In the genomic region with DNA sequence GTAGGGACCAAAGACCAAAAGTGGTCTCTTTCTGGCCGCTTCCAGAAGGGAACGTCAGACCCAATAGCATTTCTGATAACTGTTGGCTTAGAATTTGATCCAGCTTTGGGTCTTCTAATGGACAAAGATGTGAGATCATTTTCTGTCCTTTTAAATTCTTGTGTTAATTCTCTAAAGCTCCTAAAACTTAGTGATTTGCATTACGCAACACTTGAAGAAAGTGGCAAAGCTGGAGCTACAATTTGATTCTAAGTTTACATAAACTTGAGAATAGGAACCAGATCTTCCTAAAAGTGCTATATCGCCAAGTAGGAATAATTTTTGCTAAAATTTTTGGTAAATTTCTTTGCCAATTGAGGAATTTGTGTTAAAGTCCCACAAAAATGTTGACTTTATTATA, we compare ENCODE assay signal across 8 cellular contexts.
"Had no signal": no experiment of that assay in that cellular context is flagged by ENCODE, and none has a peak within 500 bp of the region (broad histone marks: within the 10 kb centered on the region; RNA-seq: fewer than 3 reads in every experiment).

No MANE protein-coding gene starts in this region.

- H3K36me3 Mint-ChIP-seq: IgD-negative memory B cell had no signal

- FAIRE-seq: H54 had no signal

- H3K27ac Mint-ChIP-seq: H9, HFFc6, IgD-negative memory B cell had no signal

- DNase-seq: GOT3 had no signal

- H3K9ac ChIP-seq: GM23248, KMS-11 had no signal

- H3K9me3 Mint-ChIP-seq: H9, HFFc6 had no signal

- H3K4me3 ChIP-seq: GM23248 had no signal

- H3K4me2 ChIP-seq: KMS-11 had no signal

- H2AFZ ChIP-seq: GM23248 had no signal

- H3K4me1 Mint-ChIP-seq: IgD-negative memory B cell had no signal

- H3K27ac ChIP-seq: GM23248, HL-60, KMS-11 had no signal

- H3K27me3 Mint-ChIP-seq: IgD-negative memory B cell had no signal

- H3K4me3 Mint-ChIP-seq: H9, HFFc6, IgD-negative memory B cell had no signal
